In genomic region chr14:36254020-36254614, GRCh38 we compare ENCODE assay signal across 10 cellular contexts.
DNase-seq lines count a peak whose midpoint lies in the region; ATAC-seq and TF ChIP-seq lines count a peak whose summit lies in the region.
"Had no signal": no experiment of that assay in that cellular context is flagged by ENCODE, and none has a peak within 500 bp of the region (broad histone marks: within the 10 kb centered on the region; RNA-seq: fewer than 3 reads in every experiment).

No MANE protein-coding gene starts in this region.

- ATAC-seq in HG03520 (IDR thresholded peaks at IDR 0.05; ENCODE audit: unreplicated experiment), result no peak
- no peak for ATAC-seq in GM19452 (IDR thresholded peaks at IDR 0.05; ENCODE audit: unreplicated experiment)

- TF ChIP-seq CTCF in chondrocyte (IDR thresholded peaks at IDR 0.05), result peak; percentile 51

- H3K27me3 Mint-ChIP-seq in chondrocyte (ENCODE audit: low read depth), result peaks cover 20% of the 10 kb centered on the region

- no peak for TF ChIP-seq RAD21 in Ishikawa (IDR thresholded peaks at IDR 0.05; ENCODE audit: low read depth)

- no peaks in the 10 kb centered on the region for H3K4me1 Mint-ChIP-seq in chondrocyte (ENCODE audit: low read depth)
- H3K4me1 Mint-ChIP-seq: memory B cell had no signal

- H3K4me3 Mint-ChIP-seq in chondrocyte (ENCODE audit: unreplicated experiment), result no peak overlapping the region
- H3K4me3 Mint-ChIP-seq: memory B cell had no signal

- H3K27ac Mint-ChIP-seq in chondrocyte (ENCODE audit: unreplicated experiment), result no peak overlapping the region
- H3K27ac Mint-ChIP-seq: memory B cell had no signal

- peak; percentile 36 for DNase-seq in AG08396 (ENCODE audit: low spot score)
- DNase-seq in chondrocyte (ENCODE audit: low spot score), result no peak
- DNase-seq in left kidney (ENCODE audit: low read depth, low spot score), result peak; percentile 80
- DNase-seq in NCI-H1092 treated with DMSO at 0.1 percent for 48 hours (lab: John Stamatoyannopoulos, UW), result no peak
- no peak for DNase-seq in OCI-M1 (lab: John Stamatoyannopoulos, UW)
- DNase-seq: NCI-H187 treated with DMSO at 0.1 percent for 48 hours had no signal

- no peaks in the 10 kb centered on the region for H3K9me3 Mint-ChIP-seq in chondrocyte (ENCODE audit: low read depth)

- H3K36me3 Mint-ChIP-seq in chondrocyte (ENCODE audit: low read depth), result no peaks in the 10 kb centered on the region
- H3K36me3 Mint-ChIP-seq: memory B cell had no signal

- TF ChIP-seq EP300 in Ishikawa (IDR thresholded peaks at IDR 0.05; ENCODE audit: borderline replicate concordance), result no peak

TF ChIP-seq in Ishikawa, 13 proteins besides CTCF, POLR2A, EP300 and RAD21:
- TF ChIP-seq TEAD4 (IDR thresholded peaks at IDR 0.05), result peak; percentile 75; the same call in 1 of the 2 replicates
- no peak for TF ChIP-seq NFIC (IDR thresholded peaks at IDR 0.05)

Comparison
In these comparisons a context has a peak if more than half of its experiments do, and no peak if none do; other contexts are left out.
1. DNase-seq: peak in AG08396 (single experiment) and left kidney (single experiment); none in chondrocyte (single experiment), NCI-H1092 treated with DMSO at 0.1 percent for 48 hours (single experiment) and OCI-M1 (single experiment).